ENCODE assay signal across 18 cellular contexts in genomic region chr5:159800131-159800830, GRCh38.
DNase-seq lines count a peak whose midpoint lies in the region; ATAC-seq and TF ChIP-seq lines count a peak whose summit lies in the region.
"Had no signal": no experiment of that assay in that cellular context is flagged by ENCODE, and none has a peak within 500 bp of the region (broad histone marks: within the 10 kb centered on the region; RNA-seq: fewer than 3 reads in every experiment).

No MANE protein-coding gene starts in this region.

- H3K79me2 ChIP-seq in GM23338 (replicated peaks; ENCODE audit: insufficient read depth), result no peaks in the 10 kb centered on the region

- no peak overlapping the region for H3K4me2 ChIP-seq in GM23338
- H3K4me2 ChIP-seq: BLaER1 had no signal

- H3K27me3 ChIP-seq in GM23338 (ENCODE audit: insufficient read depth), result no peaks in the 10 kb centered on the region
- H3K27me3 ChIP-seq: BLaER1 had no signal

- no peak for TF ChIP-seq CTCF in AG10803 (conservative IDR thresholded peaks at IDR 0.05; ENCODE audit: low read length)
- TF ChIP-seq CTCF in GM23338 (conservative IDR thresholded peaks at IDR 0.05; ENCODE audit: low read depth in 2 of 2), result no peak
- no peak for TF ChIP-seq CTCF in foreskin fibroblast (IDR thresholded peaks at IDR 0.05; ENCODE audit: low read depth, low read length)

- no peaks in the 10 kb centered on the region for H3K36me3 Mint-ChIP-seq in GM23338 (ENCODE audit: low read depth)
- no peaks in the 10 kb centered on the region for H3K36me3 Mint-ChIP-seq in T-helper 2 cell treated with Interferon-gamma antibody and Interleukin-4, amounts not matched to agents 5 μg/mL and 100 μg/mL, for 36 hours (ENCODE audit: low read depth)
- H3K36me3 Mint-ChIP-seq: CD14-positive monocyte; CD4-positive, alpha-beta memory T cell; IgD-negative memory B cell had no signal

- H3K27ac ChIP-seq in GM23338 (ENCODE audit: low read depth), result no peak overlapping the region
- H3K27ac ChIP-seq: BLaER1, GM23248, HL-60 had no signal

- H3K4me3 ChIP-seq in AG10803 (ENCODE audit: low read length) (no peak overlapping the region), GM23338 (no peak overlapping the region), foreskin fibroblast (ENCODE audit: low read depth in 1 of 2, low read length in 2 of 2) (no peak overlapping the region)
- H3K4me3 ChIP-seq: BLaER1, GM23248 had no signal

- no peak overlapping the region for H3K27ac Mint-ChIP-seq in GM23338
- H3K27ac Mint-ChIP-seq in T-helper 2 cell treated with Interferon-gamma antibody and Interleukin-4, amounts not matched to agents 5 μg/mL and 100 μg/mL, for 36 hours, result no peak overlapping the region
- H3K27ac Mint-ChIP-seq: CD4-positive, alpha-beta memory T cell; IgD-negative memory B cell had no signal

- H3F3A ChIP-seq in GM23338 (replicated peaks; ENCODE audit: low read depth), result no peaks in the 10 kb centered on the region

- no peak for ATAC-seq in GM23338
- no peak for ATAC-seq in HG03439 (IDR thresholded peaks at IDR 0.05; ENCODE audit: unreplicated experiment)
- ATAC-seq in GM21390 (IDR thresholded peaks at IDR 0.05; ENCODE audit: unreplicated experiment), result no peak

- no peaks in the 10 kb centered on the region; the same call in 1 of the 3 replicates for H3K4me1 Mint-ChIP-seq in GM23338
- H3K4me1 Mint-ChIP-seq in T-helper 2 cell treated with Interferon-gamma antibody and Interleukin-4, amounts not matched to agents 5 μg/mL and 100 μg/mL, for 36 hours (ENCODE audit: low read depth), result peaks cover 3% of the 10 kb centered on the region
- H3K4me1 Mint-ChIP-seq: CD4-positive, alpha-beta memory T cell had no signal

- no peaks in the 10 kb centered on the region for H3K27me3 Mint-ChIP-seq in GM23338 (ENCODE audit: insufficient read depth, low read depth, poor library complexity)
- peaks cover 14% of the 10 kb centered on the region for H3K27me3 Mint-ChIP-seq in T-helper 2 cell treated with Interferon-gamma antibody and Interleukin-4, amounts not matched to agents 5 μg/mL and 100 μg/mL, for 36 hours (ENCODE audit: low read depth)

- H3K9me2 ChIP-seq in GM23338 (ENCODE audit: insufficient read depth), result 0 out of 2 replicates have a peak, but pooled peaks cover 5% of the 10 kb centered on the region

- 0 out of 2 replicates have a peak overlapping the region, but pooled peaks have one; percentile 24 for H2AFZ ChIP-seq in GM23338
- H2AFZ ChIP-seq: GM23248 had no signal

- no peak overlapping the region for H3K4me3 Mint-ChIP-seq in GM23338
- H3K4me3 Mint-ChIP-seq in T-helper 2 cell treated with Interferon-gamma antibody and Interleukin-4, amounts not matched to agents 5 μg/mL and 100 μg/mL, for 36 hours, result no peak overlapping the region
- H3K4me3 Mint-ChIP-seq: CD14-positive monocyte; CD4-positive, alpha-beta memory T cell; IgD-negative memory B cell had no signal

- DNase-seq in AG10803 (ENCODE audit: low read depth) (peak; percentile 38), GM23338 (ENCODE audit: low spot score) (no peak), astrocyte of the hippocampus (ENCODE audit: low read depth, low spot score) (peak; percentile 16), foreskin fibroblast (peak; percentile 25 to 35)
- no peak for DNase-seq in T-helper 2 cell treated with Interferon-gamma antibody and Interleukin-4, amounts not matched to agents 5 μg/mL and 100 μg/mL, for 36 hours (ENCODE audit: low spot score)
- DNase-seq: CD4-positive, alpha-beta memory T cell; DMS153; DMS79; GDM1; GM23248; HCEC 1CT; KBM-7 had no signal

- H3K4me1 ChIP-seq in GM23338 (ENCODE audit: insufficient read depth), result no peaks in the 10 kb centered on the region

- no peaks in the 10 kb centered on the region for H3K36me3 ChIP-seq in GM23338 (ENCODE audit: insufficient read depth)
- H3K36me3 ChIP-seq: BLaER1 had no signal

- H4K20me1 ChIP-seq in GM23338 (replicated peaks; ENCODE audit: insufficient read depth), result no peaks in the 10 kb centered on the region
- H4K20me1 ChIP-seq: BLaER1 had no signal

- no peaks in the 10 kb centered on the region; the same call in 2 of the 3 replicates for H3K9me3 Mint-ChIP-seq in GM23338
- H3K9me3 Mint-ChIP-seq in T-helper 2 cell treated with Interferon-gamma antibody and Interleukin-4, amounts not matched to agents 5 μg/mL and 100 μg/mL, for 36 hours, result no peaks in the 10 kb centered on the region
- H3K9me3 Mint-ChIP-seq: IgD-negative memory B cell had no signal

TF ChIP-seq in GM23338, 12 proteins besides CTCF, POLR2A, EP300 and RAD21 (continues in another document):
- TF ChIP-seq ZNF462 (CRISPR knock-in tag; IDR thresholded peaks at IDR 0.05), result no peak
- TF ChIP-seq EZH2phosphoT487 (IDR thresholded peaks at IDR 0.05; ENCODE audit: unreplicated experiment), result no peak
- TF ChIP-seq REST (IDR thresholded peaks at IDR 0.05; ENCODE audit: unreplicated experiment), result no peak

Comparison
In these comparisons a context has a peak if more than half of its experiments do, and no peak if none do; other contexts are left out.
1. DNase-seq: peak in AG10803 (single experiment), astrocyte of the hippocampus (single experiment) and foreskin fibroblast (2 of 2); none in GM23338 (single experiment) and T-helper 2 cell treated with Interferon-gamma antibody and Interleukin-4, amounts not matched to agents 5 μg/mL and 100 μg/mL, for 36 hours (single experiment).